Comparison of ENCODE assay signal across 1 cellular context in the genomic region with DNA sequence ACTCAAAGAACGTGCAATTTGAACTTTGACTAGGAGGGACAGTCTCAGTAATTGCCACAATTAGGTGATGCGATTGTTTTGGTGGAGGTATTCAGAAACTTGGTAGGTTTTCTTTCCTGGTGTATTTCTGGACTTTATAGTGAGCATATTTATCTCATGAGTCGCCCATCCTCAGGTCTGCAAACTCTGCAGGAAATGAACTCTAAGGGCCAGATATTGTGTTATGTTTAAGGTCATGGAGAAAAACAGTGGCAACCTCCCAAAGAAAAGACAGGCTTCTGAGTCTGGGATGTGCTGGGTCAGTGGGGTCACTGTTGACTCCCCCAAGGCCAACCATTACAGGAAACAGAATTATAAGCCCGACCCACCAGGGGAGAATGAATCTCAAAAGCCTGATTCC.
TF ChIP-seq lines count a peak whose summit lies in the region.

No MANE protein-coding gene starts in this region.

TF ChIP-seq in WTC11, 78 proteins besides CTCF, POLR2A, EP300 and RAD21 (continued from another document):
- TF ChIP-seq, protein P1, sequence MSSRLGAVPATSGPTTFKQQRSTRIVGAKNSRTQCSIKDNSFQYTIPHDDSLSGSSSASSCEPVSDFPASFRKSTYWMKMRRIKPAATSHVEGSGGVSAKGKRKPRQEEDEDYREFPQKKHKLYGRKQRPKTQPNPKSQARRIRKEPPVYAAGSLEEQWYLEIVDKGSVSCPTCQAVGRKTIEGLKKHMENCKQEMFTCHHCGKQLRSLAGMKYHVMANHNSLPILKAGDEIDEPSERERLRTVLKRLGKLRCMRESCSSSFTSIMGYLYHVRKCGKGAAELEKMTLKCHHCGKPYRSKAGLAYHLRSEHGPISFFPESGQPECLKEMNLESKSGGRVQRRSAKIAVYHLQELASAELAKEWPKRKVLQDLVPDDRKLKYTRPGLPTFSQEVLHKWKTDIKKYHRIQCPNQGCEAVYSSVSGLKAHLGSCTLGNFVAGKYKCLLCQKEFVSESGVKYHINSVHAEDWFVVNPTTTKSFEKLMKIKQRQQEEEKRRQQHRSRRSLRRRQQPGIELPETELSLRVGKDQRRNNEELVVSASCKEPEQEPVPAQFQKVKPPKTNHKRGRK (CRISPR knock-in tag; IDR thresholded peaks at IDR 0.05; ENCODE audit: borderline replicate concordance) = no peak
- TF ChIP-seq, protein P2, sequence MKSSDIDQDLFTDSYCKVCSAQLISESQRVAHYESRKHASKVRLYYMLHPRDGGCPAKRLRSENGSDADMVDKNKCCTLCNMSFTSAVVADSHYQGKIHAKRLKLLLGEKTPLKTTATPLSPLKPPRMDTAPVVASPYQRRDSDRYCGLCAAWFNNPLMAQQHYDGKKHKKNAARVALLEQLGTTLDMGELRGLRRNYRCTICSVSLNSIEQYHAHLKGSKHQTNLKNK (CRISPR knock-in tag; IDR thresholded peaks at IDR 0.05) = no peak
- no peak for TF ChIP-seq JAZF1 (CRISPR knock-in tag; IDR thresholded peaks at IDR 0.05)
- no peak for TF ChIP-seq ETV6 (CRISPR knock-in tag; IDR thresholded peaks at IDR 0.05)
- TF ChIP-seq FOXJ3 (CRISPR knock-in tag; IDR thresholded peaks at IDR 0.05; ENCODE audit: borderline replicate concordance) = no peak
- no peak for TF ChIP-seq FOXP1 (CRISPR knock-in tag; IDR thresholded peaks at IDR 0.05; ENCODE audit: borderline replicate concordance)
- TF ChIP-seq, protein P3, sequence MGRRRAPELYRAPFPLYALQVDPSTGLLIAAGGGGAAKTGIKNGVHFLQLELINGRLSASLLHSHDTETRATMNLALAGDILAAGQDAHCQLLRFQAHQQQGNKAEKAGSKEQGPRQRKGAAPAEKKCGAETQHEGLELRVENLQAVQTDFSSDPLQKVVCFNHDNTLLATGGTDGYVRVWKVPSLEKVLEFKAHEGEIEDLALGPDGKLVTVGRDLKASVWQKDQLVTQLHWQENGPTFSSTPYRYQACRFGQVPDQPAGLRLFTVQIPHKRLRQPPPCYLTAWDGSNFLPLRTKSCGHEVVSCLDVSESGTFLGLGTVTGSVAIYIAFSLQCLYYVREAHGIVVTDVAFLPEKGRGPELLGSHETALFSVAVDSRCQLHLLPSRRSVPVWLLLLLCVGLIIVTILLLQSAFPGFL (CRISPR knock-in tag; IDR thresholded peaks at IDR 0.05; ENCODE audit: borderline replicate concordance) = no peak
- TF ChIP-seq JUN (CRISPR knock-in tag; IDR thresholded peaks at IDR 0.05) = no peak
- no peak for TF ChIP-seq ZBTB21 (CRISPR knock-in tag; IDR thresholded peaks at IDR 0.05; ENCODE audit: borderline replicate concordance)
